26 cellular contexts compared by ENCODE assay signal in genomic region chr3:64009528-64009927, GRCh38. TPM values are rescaled to one million over a fixed set of nuclear protein-coding genes. Genes with fewer than 3 reads are reported as not detected.
DNase-seq lines count a peak whose midpoint lies in the region; ATAC-seq, FAIRE-seq and TF ChIP-seq lines count a peak whose summit lies in the region.
"Had no signal": no experiment of that assay in that cellular context is flagged by ENCODE, and none has a peak within 500 bp of the region (broad histone marks: within the 10 kb centered on the region; RNA-seq: fewer than 3 reads in every experiment).

No MANE protein-coding gene starts in this region.

- no peaks in the 10 kb centered on the region for H3K4me1 ChIP-seq in CD8-positive, alpha-beta memory T cell (ENCODE audit: insufficient read depth, low read length)
- H3K4me1 ChIP-seq in K562 (replicated peaks in 1 of 2; ENCODE audit: control insufficient read depth in 2 of 2, insufficient read depth in 2 of 2, low read length in 2 of 2) (peaks cover 0 to 4% of the 10 kb centered on the region in 2 experiments; a peak in 3 of 5 replicates), GM23248 (ENCODE audit: insufficient read depth) (peaks cover 18% of the 10 kb centered on the region)
- H3K4me1 ChIP-seq in naive thymus-derived CD4-positive, alpha-beta T cell (ENCODE audit: control insufficient read depth in 2 of 2, insufficient read depth in 2 of 2, low read length in 2 of 2), result no peaks in the 10 kb centered on the region
- H3K4me1 ChIP-seq: Peyer's patch, psoas muscle, SJSA1, transverse colon had no signal

- BruUV-seq in K562 (replicated peaks; lab: Mats Ljungman, UMichigan), result no TSS peak

- no peak for ATAC-seq in CD4-positive, alpha-beta T cell (ENCODE audit: poor library complexity)
- ATAC-seq in K562, result no peak
- no peak for ATAC-seq in naive thymus-derived CD4-positive, alpha-beta T cell
- ATAC-seq: esophagus mucosa, psoas muscle, WTC11 had no signal

- H3K9me3 ChIP-seq in CD4-positive, alpha-beta T cell (ENCODE audit: control insufficient read depth, low read length), result no peaks in the 10 kb centered on the region
- no peaks in the 10 kb centered on the region for H3K9me3 ChIP-seq in CD8-positive, alpha-beta memory T cell (ENCODE audit: low read length)
- H3K9me3 ChIP-seq in K562 (replicated peaks; ENCODE audit: control insufficient read depth, insufficient read depth, low read depth, low read length) (no peaks in the 10 kb centered on the region), GM23248 (ENCODE audit: low read depth) (no peaks in the 10 kb centered on the region)
- no peaks in the 10 kb centered on the region for H3K9me3 ChIP-seq in naive thymus-derived CD4-positive, alpha-beta T cell (ENCODE audit: control insufficient read depth in 2 of 3, low read length in 3 of 3)
- H3K9me3 ChIP-seq: Peyer's patch, psoas muscle, SJSA1, transverse colon had no signal

- H3K4me3 ChIP-seq in CD8-positive, alpha-beta memory T cell (ENCODE audit: low read length), result no peak overlapping the region
- H3K4me3 ChIP-seq in K562 (no peak overlapping the region), GM23248 (no peak overlapping the region)
- no peak overlapping the region for H3K4me3 ChIP-seq in naive thymus-derived CD4-positive, alpha-beta T cell (ENCODE audit: low read length)
- H3K4me3 ChIP-seq: lung, Peyer's patch, psoas muscle, SJSA1, skin epidermis, transverse colon had no signal

- in situ Hi-C loops in K562 (cut with MboI), result no loop called here
- in situ Hi-C loops in GM23248 (cut with MboI), result no loop called here

- FAIRE-seq in K562 (lab: Jason Lieb, UNC), result no peak
- FAIRE-seq: kidney had no signal

- TF ChIP-seq POLR2A in K562 (conservative IDR thresholded peaks at IDR 0.05), result peak; percentile 52; the same call in 1 of the 2 replicates

- peaks cover 68% of the 10 kb centered on the region for H3F3A ChIP-seq in GM23248 (ENCODE audit: insufficient read depth)

- TF ChIP-seq RAD21 in K562 (CRISPR knock-in tag; conservative IDR thresholded peaks at IDR 0.05 in 1 of 2, IDR thresholded peaks at IDR 0.05 in 1 of 2), result no peak

- no peaks in the 10 kb centered on the region for H3K36me3 Mint-ChIP-seq in CD4-positive, alpha-beta T cell (ENCODE audit: low read depth)
- peaks cover 0 to 24% (median 6%) of the 10 kb centered on the region in 3 donors for H3K36me3 Mint-ChIP-seq in CD8-positive, alpha-beta memory T cell
- H3K36me3 Mint-ChIP-seq in naive thymus-derived CD4-positive, alpha-beta T cell, result peaks cover 19 to 44% (median 30%) of the 10 kb centered on the region in 5 donors

- H3K4me1 Mint-ChIP-seq in CD4-positive, alpha-beta T cell (ENCODE audit: low read depth), result peaks cover 37% of the 10 kb centered on the region
- peaks cover 19 to 48% (median 32%) of the 10 kb centered on the region in 3 donors for H3K4me1 Mint-ChIP-seq in CD8-positive, alpha-beta memory T cell
- H3K4me1 Mint-ChIP-seq in naive thymus-derived CD4-positive, alpha-beta T cell, result peaks cover 18 to 41% (median 25%) of the 10 kb centered on the region in 7 donors
- H3K4me1 Mint-ChIP-seq: nephron progenitor cell, WTC11 had no signal

- H3K27ac ChIP-seq in CD4-positive, alpha-beta T cell (ENCODE audit: low read depth, low read length), result no peak overlapping the region
- no peak overlapping the region for H3K27ac ChIP-seq in CD8-positive, alpha-beta memory T cell (ENCODE audit: low read depth, low read length)
- no peak overlapping the region for H3K27ac ChIP-seq in K562 (ENCODE audit: extremely low read depth, low read depth, low read length)
- H3K27ac ChIP-seq in naive thymus-derived CD4-positive, alpha-beta T cell (ENCODE audit: low read depth, low read length), result no peak overlapping the region
- no peak overlapping the region for H3K27ac ChIP-seq in GM23248
- H3K27ac ChIP-seq: Peyer's patch, psoas muscle, SJSA1, transverse colon had no signal

- H3K36me3 ChIP-seq in CD8-positive, alpha-beta memory T cell (ENCODE audit: insufficient read depth, low read length), result peaks cover 66% of the 10 kb centered on the region
- peaks cover 100% of the 10 kb centered on the region for H3K36me3 ChIP-seq in K562 (ENCODE audit: control insufficient read depth, insufficient read depth, low read length)
- peaks cover 42 to 92% (median 43%) of the 10 kb centered on the region in 3 experiments for H3K36me3 ChIP-seq in naive thymus-derived CD4-positive, alpha-beta T cell (ENCODE audit: control insufficient read depth in 2 of 3, insufficient read depth in 3 of 3, low read length in 3 of 3)
- peaks cover 80% of the 10 kb centered on the region for H3K36me3 ChIP-seq in GM23248 (ENCODE audit: low read depth)

- H3K9me1 ChIP-seq in K562 (ENCODE audit: control insufficient read depth, insufficient read depth, low read length), result no peaks in the 10 kb centered on the region

- DNase-seq in CD4-positive, alpha-beta T cell, result no peak
- no peak for DNase-seq in CD8-positive, alpha-beta memory T cell
- no peak for DNase-seq in K562 (ENCODE audit: extremely low read depth in 1 of 4, low spot score in 3 of 4)
- DNase-seq in naive thymus-derived CD4-positive, alpha-beta T cell, result no peak
- DNase-seq in GM23248, result no peak
- DNase-seq in GM20000 (ENCODE audit: low spot score), result no peak
- DNase-seq in cerebellar nuclear complex (lab: John Stamatoyannopoulos, UW), result no peak
- DNase-seq: activated effector memory CD4-positive, alpha-beta T cell treated with anti-CD3 and anti-CD28 coated beads, Interleukin-2, amount 50 U/mL, for 16 hours; caudate nucleus; HCEC 1CT; kidney; NCI-H1105 treated with DMSO at 0.1 percent for 48 hours; NCI-H2107; NCI-H510A; nephron progenitor cell; NK-92 treated with Interleukin-12 subunit alpha and Interleukin-12 subunit beta, amount 100 ng/mL, for 24 hours; Peyer's patch; psoas muscle; stimulated activated CD4-positive, alpha-beta T cell treated with anti-CD3 and anti-CD28 coated beads, Interleukin-2, amount 100 ng/mL, for 24 hours; stimulated activated naive CD4-positive, alpha-beta T cell treated with Interleukin-2 at 50 U/mL for 16 hours; transverse colon had no signal

- no peak for TF ChIP-seq CTCF in CD4-positive, alpha-beta T cell (IDR thresholded peaks at IDR 0.05)
- TF ChIP-seq CTCF in K562 (IDR thresholded peaks at IDR 0.05 in 2 of 3, conservative IDR thresholded peaks at IDR 0.05 in 1 of 3; ENCODE audit: insufficient read depth in 2 of 3, low read depth in 1 of 3, low read length in 3 of 3) (no peak), GM20000 (IDR thresholded peaks at IDR 0.05; ENCODE audit: extremely low read depth, missing control alignments) (no peak)

- H3K4me2 ChIP-seq in K562 (ENCODE audit: insufficient read depth, low read length) (no peak overlapping the region), GM23248 (ENCODE audit: unreplicated experiment) (no peak overlapping the region)

- POLR2A ChIA-PET in CD4-positive, alpha-beta T cell (lab: Charles Lee), result interaction anchor here (2.7 kb wide), 1 partner anchor 13 kb away, joined by 13 read pairs; the partner anchor contains the start of gene PSMD6
- POLR2A ChIA-PET in CD8-positive, alpha-beta memory T cell (lab: Charles Lee), result no interaction called here
- POLR2A ChIA-PET in K562 (lab: Yijun Ruan, JAX), result interaction anchor here (2.1 kb wide), 1 partner anchor 9 kb away, joined by 10 read pairs; no protein-coding TSS in a partner anchor
- POLR2A ChIA-PET in naive thymus-derived CD4-positive, alpha-beta T cell (lab: Charles Lee), result interaction anchor here (0.8 to 2.7 kb wide), 4 partner anchors 13 to 66 kb away, joined by 3 to 13 read pairs (median 4); no protein-coding TSS in a partner anchor

- intact Hi-C loops in CD4-positive, alpha-beta T cell (cut with DNase I, micrococcal nuclease), result no loop called here
- intact Hi-C loops in K562 (cut with micrococcal nuclease), result no loop called here
- intact Hi-C loops in naive thymus-derived CD4-positive, alpha-beta T cell (cut with micrococcal nuclease), result no loop called here

- H2AFZ ChIP-seq in K562 (ENCODE audit: low read depth, low read length) (no peak overlapping the region), GM23248 (no peak overlapping the region)

- H3K79me2 ChIP-seq in K562 (ENCODE audit: control insufficient read depth, insufficient read depth, low read length), result peaks cover 27% of the 10 kb centered on the region
- H3K79me2 ChIP-seq in GM23248 (ENCODE audit: insufficient read depth), result peaks cover 52% of the 10 kb centered on the region

- H3K4me3 Mint-ChIP-seq in CD4-positive, alpha-beta T cell, result no peak overlapping the region
- H3K4me3 Mint-ChIP-seq in CD8-positive, alpha-beta memory T cell, result no peak overlapping the region
- H3K4me3 Mint-ChIP-seq in naive thymus-derived CD4-positive, alpha-beta T cell, result no peak overlapping the region
- H3K4me3 Mint-ChIP-seq: nephron progenitor cell, WTC11 had no signal

- H3K9ac ChIP-seq in K562 (ENCODE audit: insufficient read depth in 1 of 2, low read depth in 2 of 2, low read length in 2 of 2) (no peak overlapping the region), GM23248 (no peak overlapping the region)

- CTCF ChIA-PET in CD4-positive, alpha-beta T cell (lab: Charles Lee), result interaction anchor here (1.5 kb wide), 1 partner anchor 48 kb away, joined by 3 read pairs; no protein-coding TSS in a partner anchor
- CTCF ChIA-PET in CD8-positive, alpha-beta memory T cell (lab: Charles Lee), result interaction anchor here (1.3 to 3.7 kb wide), 3 partner anchors 8 to 16 kb away, joined by 3 to 23 read pairs (median 4); partner anchors contain the start of gene PSMD6
- CTCF ChIA-PET in K562 (lab: Yijun Ruan, JAX; ENCODE audit: low intra/inter-chr PET ratio), result no interaction called here
- CTCF ChIA-PET in naive thymus-derived CD4-positive, alpha-beta T cell (lab: Charles Lee), result interaction anchor here (2.1 to 3.6 kb wide), 2 partner anchors 16 to 48 kb away, joined by 5 to 16 read pairs; no protein-coding TSS in a partner anchor

- WGBS in K562 (ENCODE audit: insufficient coverage, low coverage, missing lambda C conversion rate), result 93% methylated on average over 5 of the region's 7 CpGs
- 79 to 82% methylated on average over 7 of the region's 7 CpGs for WGBS in GM23248 (ENCODE audit: low coverage in 1 of 2, low lambda C conversion rate in 2 of 2, missing lambda C conversion rate in 2 of 2), 2 experiments

- 0 out of 2 replicates have a peak, but pooled peaks cover 1% of the 10 kb centered on the region for H4K20me1 ChIP-seq in K562 (replicated peaks; ENCODE audit: control insufficient read depth, insufficient read depth, low read length)
- no peaks in the 10 kb centered on the region for H4K20me1 ChIP-seq in GM23248 (ENCODE audit: insufficient read depth)

- no peaks in the 10 kb centered on the region for H3K9me3 Mint-ChIP-seq in CD4-positive, alpha-beta T cell
- H3K9me3 Mint-ChIP-seq in CD8-positive, alpha-beta memory T cell, result no peaks in the 10 kb centered on the region
- H3K9me3 Mint-ChIP-seq in naive thymus-derived CD4-positive, alpha-beta T cell, result no peaks in the 10 kb centered on the region
- H3K9me3 Mint-ChIP-seq: nephron progenitor cell, WTC11 had no signal

- peak overlapping the region; percentile 18 for H3K27ac Mint-ChIP-seq in CD4-positive, alpha-beta T cell
- peak overlapping the region in 5 of 8 donors; percentile 1 to 89 (median 31) for H3K27ac Mint-ChIP-seq in CD8-positive, alpha-beta memory T cell
- H3K27ac Mint-ChIP-seq in naive thymus-derived CD4-positive, alpha-beta T cell, result peak overlapping the region in 7 of 9 donors; percentile 28 to 84 (median 69)
- H3K27ac Mint-ChIP-seq: nephron progenitor cell, WTC11 had no signal

- no peaks in the 10 kb centered on the region for H3K27me3 ChIP-seq in CD4-positive, alpha-beta T cell (ENCODE audit: control insufficient read depth, insufficient read depth, low read length)
- no peaks in the 10 kb centered on the region for H3K27me3 ChIP-seq in CD8-positive, alpha-beta memory T cell (ENCODE audit: insufficient read depth, low read length, poor library complexity, severe bottlenecking)
- H3K27me3 ChIP-seq in K562 (ENCODE audit: control insufficient read depth in 2 of 2, insufficient read depth in 2 of 2, low read length in 2 of 2), result no peaks in the 10 kb centered on the region
- no peaks in the 10 kb centered on the region for H3K27me3 ChIP-seq in naive thymus-derived CD4-positive, alpha-beta T cell (ENCODE audit: control insufficient read depth in 2 of 2, insufficient read depth in 2 of 2, low read length in 2 of 2)
- H3K27me3 ChIP-seq in GM23248 (replicated peaks; ENCODE audit: insufficient read depth), result no peaks in the 10 kb centered on the region
- H3K27me3 ChIP-seq: Peyer's patch, SJSA1, transverse colon had no signal

- no peak for TF ChIP-seq EP300 in K562 (IDR thresholded peaks at IDR 0.05; ENCODE audit: low read length)

- no peaks in the 10 kb centered on the region for H3K27me3 Mint-ChIP-seq in CD4-positive, alpha-beta T cell
- no peaks in the 10 kb centered on the region for H3K27me3 Mint-ChIP-seq in CD8-positive, alpha-beta memory T cell
- H3K27me3 Mint-ChIP-seq in naive thymus-derived CD4-positive, alpha-beta T cell, result no peaks in the 10 kb centered on the region

- no peaks in the 10 kb centered on the region for H3K9me2 ChIP-seq in GM23248 (ENCODE audit: insufficient read depth)

RNA-seq across cellular contexts. Expression of gene PSMD6, which starts 13.8 kb away (rescaled TPM):
- total RNA-seq in CD4-positive, alpha-beta T cell, result 100 to 1,000 TPM; 119 to 126 TPM
- 100 to 1,000 TPM; 134 to 136 TPM for total RNA-seq in CD8-positive, alpha-beta memory T cell
- 117 TPM for polyA plus RNA-seq in CD8-positive, alpha-beta memory T cell
- total RNA-seq in K562 (2011; cell fraction: chromatin; rRNA removed; ENCODE audit: low replicate concordance), result 52.0 and 118 TPM in 2 replicates
- total RNA-seq in K562 (2011; cell fraction: nucleolus; rRNA removed), result 31.7 and 37.4 TPM in 2 replicates
- 70.8 and 91.3 TPM in 2 replicates for total RNA-seq in K562 (2011; cell fraction: nucleoplasm; rRNA removed)
- total RNA-seq in K562 (2014; rRNA removed) (115 and 121 TPM in 2 replicates), K562 (2014; rRNA removed; fragmentation: Illumina TruSeq; extraction: Trizol) (133 and 151 TPM in 2 replicates), K562 (2015; rRNA removed; fragmentation: Illumina TruSeq; extraction: Trizol) (119 and 122 TPM in 2 replicates), K562 (2021) (104 and 108 TPM in 2 replicates)
- polyA plus RNA-seq in K562 (2011; rRNA removed) (60.0 and 78.2 TPM in 2 replicates), K562 (2014; fragmentation: Illumina TruSeq; extraction: Trizol) (106 and 113 TPM in 2 replicates), K562 (2014; fragmentation: Nextera tagmentation; extraction: Ambion mirVana) (100 to 1,000 TPM in 1 of 2 experiments, 10 to 100 TPM in 1; 82.4 to 100 TPM), K562 (2014; rRNA removed) (113 TPM in 2 replicates), GM23248 (2016; fragmentation: Nextera tagmentation; extraction: Ambion mirVana) (126 and 130 TPM in 2 replicates)
- 35.3 and 38.0 TPM in 2 replicates for polyA plus RNA-seq in K562 (2011; cell fraction: cytosol; rRNA removed)
- 57.3 and 62.7 TPM in 2 replicates for polyA plus RNA-seq in K562 (2011; cell fraction: nucleus; rRNA removed)
- 73.0 and 141 TPM in 2 replicates for polyA plus RNA-seq in K562 (2012)
- polyA minus RNA-seq in K562 (2011; rRNA and poly(A)+ RNA removed), result 72.0 and 80.5 TPM in 2 replicates
- polyA minus RNA-seq in K562 (2011; cell fraction: cytosol; rRNA and poly(A)+ RNA removed), result 27.1 and 29.2 TPM in 2 replicates
- polyA minus RNA-seq in K562 (2011; cell fraction: nucleus; rRNA and poly(A)+ RNA removed), result 57.6 and 75.4 TPM in 2 replicates
- total RNA-seq in naive thymus-derived CD4-positive, alpha-beta T cell, result 100 to 1,000 TPM in 1 of 5 experiments, 10 to 100 TPM in 4; 63.4 to 103 (median 84.1) TPM
- polyA plus RNA-seq in naive thymus-derived CD4-positive, alpha-beta T cell, result 100 to 1,000 TPM; 119 to 134 TPM
- 78.2 and 79.5 TPM in 2 replicates for total RNA-seq in GM23248 (2014; rRNA removed; shearing (Covaris generic))

Comparison
In these comparisons a context has a peak if more than half of its experiments do, and no peak if none do; other contexts are left out.
1. H3K27ac Mint-ChIP-seq: peak in every context shown above with its lines; median percentile 69 in naive thymus-derived CD4-positive, alpha-beta T cell; 31 in CD8-positive, alpha-beta memory T cell; 18 in CD4-positive, alpha-beta T cell.